In the genomic region with DNA sequence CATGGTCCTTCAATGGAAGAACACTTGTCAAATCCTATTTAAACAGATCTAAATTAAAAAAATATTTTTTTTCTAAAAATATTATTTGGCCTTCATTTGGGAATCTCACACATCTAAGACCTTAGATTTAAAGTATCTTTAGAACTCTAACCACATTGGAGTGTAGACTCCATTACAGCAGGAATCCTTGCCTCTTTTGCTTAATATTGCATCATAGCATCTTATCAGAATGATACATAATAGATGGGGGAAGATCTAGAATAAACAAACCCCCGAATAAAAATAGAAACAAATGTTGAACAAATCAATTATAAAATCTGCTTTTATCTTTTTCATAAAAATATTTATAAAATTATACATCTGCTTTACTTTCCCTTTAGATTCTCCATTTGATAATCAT, we compare ENCODE assay signal across 1 cellular context.
A peak's percentile ranks its signal among the peaks of the same experiment; 100 is the strongest.
TF ChIP-seq lines count a peak whose summit lies in the region.

No MANE protein-coding gene starts in this region.

TF ChIP-seq in K562, 482 proteins besides CTCF, POLR2A, EP300 and RAD21:
- TF ChIP-seq ZKSCAN8 (CRISPR knock-in tag; IDR thresholded peaks at IDR 0.05) = no peak
- TF ChIP-seq SMAD2 (IDR thresholded peaks at IDR 0.05; ENCODE audit: low read depth, low read length) = no peak
- no peak for TF ChIP-seq TAF7 (tag; IDR thresholded peaks at IDR 0.05)
- TF ChIP-seq ZC3H11A (IDR thresholded peaks at IDR 0.05; ENCODE audit: low read depth, low read length) = no peak
- TF ChIP-seq CBX1 (IDR thresholded peaks at IDR 0.05; ENCODE audit: low read depth) = no peak
- TF ChIP-seq, protein P1, sequence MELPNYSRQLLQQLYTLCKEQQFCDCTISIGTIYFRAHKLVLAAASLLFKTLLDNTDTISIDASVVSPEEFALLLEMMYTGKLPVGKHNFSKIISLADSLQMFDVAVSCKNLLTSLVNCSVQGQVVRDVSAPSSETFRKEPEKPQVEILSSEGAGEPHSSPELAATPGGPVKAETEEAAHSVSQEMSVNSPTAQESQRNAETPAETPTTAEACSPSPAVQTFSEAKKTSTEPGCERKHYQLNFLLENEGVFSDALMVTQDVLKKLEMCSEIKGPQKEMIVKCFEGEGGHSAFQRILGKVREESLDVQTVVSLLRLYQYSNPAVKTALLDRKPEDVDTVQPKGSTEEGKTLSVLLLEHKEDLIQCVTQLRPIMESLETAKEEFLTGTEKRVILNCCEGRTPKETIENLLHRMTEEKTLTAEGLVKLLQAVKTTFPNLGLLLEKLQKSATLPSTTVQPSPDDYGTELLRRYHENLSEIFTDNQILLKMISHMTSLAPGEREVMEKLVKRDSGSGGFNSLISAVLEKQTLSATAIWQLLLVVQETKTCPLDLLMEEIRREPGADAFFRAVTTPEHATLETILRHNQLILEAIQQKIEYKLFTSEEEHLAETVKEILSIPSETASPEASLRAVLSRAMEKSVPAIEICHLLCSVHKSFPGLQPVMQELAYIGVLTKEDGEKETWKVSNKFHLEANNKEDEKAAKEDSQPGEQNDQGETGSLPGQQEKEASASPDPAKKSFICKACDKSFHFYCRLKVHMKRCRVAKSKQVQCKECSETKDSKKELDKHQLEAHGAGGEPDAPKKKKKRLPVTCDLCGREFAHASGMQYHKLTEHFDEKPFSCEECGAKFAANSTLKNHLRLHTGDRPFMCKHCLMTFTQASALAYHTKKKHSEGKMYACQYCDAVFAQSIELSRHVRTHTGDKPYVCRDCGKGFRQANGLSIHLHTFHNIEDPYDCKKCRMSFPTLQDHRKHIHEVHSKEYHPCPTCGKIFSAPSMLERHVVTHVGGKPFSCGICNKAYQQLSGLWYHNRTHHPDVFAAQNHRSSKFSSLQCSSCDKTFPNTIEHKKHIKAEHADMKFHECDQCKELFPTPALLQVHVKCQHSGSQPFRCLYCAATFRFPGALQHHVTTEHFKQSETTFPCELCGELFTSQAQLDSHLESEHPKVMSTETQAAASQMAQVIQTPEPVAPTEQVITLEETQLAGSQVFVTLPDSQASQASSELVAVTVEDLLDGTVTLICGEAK (IDR thresholded peaks at IDR 0.05) = no peak
- TF ChIP-seq, protein P1 (CRISPR knock-in tag; IDR thresholded peaks at IDR 0.05) = no peak
- no peak for TF ChIP-seq ZNF316 (IDR thresholded peaks at IDR 0.05)
- no peak for TF ChIP-seq RBM17 (IDR thresholded peaks at IDR 0.05; ENCODE audit: borderline replicate concordance, low read depth, low read length)
- TF ChIP-seq, protein P2, sequence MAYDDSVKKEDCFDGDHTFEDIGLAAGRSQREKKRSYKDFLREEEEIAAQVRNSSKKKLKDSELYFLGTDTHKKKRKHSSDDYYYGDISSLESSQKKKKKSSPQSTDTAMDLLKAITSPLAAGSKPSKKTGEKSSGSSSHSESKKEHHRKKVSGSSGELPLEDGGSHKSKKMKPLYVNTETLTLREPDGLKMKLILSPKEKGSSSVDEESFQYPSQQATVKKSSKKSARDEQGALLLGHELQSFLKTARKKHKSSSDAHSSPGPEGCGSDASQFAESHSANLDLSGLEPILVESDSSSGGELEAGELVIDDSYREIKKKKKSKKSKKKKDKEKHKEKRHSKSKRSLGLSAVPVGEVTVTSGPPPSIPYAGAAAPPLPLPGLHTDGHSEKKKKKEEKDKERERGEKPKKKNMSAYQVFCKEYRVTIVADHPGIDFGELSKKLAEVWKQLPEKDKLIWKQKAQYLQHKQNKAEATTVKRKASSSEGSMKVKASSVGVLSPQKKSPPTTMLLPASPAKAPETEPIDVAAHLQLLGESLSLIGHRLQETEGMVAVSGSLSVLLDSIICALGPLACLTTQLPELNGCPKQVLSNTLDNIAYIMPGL (CRISPR knock-in tag; IDR thresholded peaks at IDR 0.05) = no peak
- TF ChIP-seq SP2 (IDR thresholded peaks at IDR 0.05; ENCODE audit: extremely low read depth, low read depth, low read length, poor library complexity, severe bottlenecking) = no peak
- no peak for TF ChIP-seq SREBF2 (CRISPR knock-in tag; IDR thresholded peaks at IDR 0.05)
- TF ChIP-seq, protein P3, sequence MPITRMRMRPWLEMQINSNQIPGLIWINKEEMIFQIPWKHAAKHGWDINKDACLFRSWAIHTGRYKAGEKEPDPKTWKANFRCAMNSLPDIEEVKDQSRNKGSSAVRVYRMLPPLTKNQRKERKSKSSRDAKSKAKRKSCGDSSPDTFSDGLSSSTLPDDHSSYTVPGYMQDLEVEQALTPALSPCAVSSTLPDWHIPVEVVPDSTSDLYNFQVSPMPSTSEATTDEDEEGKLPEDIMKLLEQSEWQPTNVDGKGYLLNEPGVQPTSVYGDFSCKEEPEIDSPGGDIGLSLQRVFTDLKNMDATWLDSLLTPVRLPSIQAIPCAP (CRISPR knock-in tag; IDR thresholded peaks at IDR 0.05; ENCODE audit: borderline replicate concordance) = no peak
- TF ChIP-seq, protein P4, sequence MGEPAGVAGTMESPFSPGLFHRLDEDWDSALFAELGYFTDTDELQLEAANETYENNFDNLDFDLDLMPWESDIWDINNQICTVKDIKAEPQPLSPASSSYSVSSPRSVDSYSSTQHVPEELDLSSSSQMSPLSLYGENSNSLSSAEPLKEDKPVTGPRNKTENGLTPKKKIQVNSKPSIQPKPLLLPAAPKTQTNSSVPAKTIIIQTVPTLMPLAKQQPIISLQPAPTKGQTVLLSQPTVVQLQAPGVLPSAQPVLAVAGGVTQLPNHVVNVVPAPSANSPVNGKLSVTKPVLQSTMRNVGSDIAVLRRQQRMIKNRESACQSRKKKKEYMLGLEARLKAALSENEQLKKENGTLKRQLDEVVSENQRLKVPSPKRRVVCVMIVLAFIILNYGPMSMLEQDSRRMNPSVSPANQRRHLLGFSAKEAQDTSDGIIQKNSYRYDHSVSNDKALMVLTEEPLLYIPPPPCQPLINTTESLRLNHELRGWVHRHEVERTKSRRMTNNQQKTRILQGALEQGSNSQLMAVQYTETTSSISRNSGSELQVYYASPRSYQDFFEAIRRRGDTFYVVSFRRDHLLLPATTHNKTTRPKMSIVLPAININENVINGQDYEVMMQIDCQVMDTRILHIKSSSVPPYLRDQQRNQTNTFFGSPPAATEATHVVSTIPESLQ (CRISPR knock-in tag; IDR thresholded peaks at IDR 0.05) = no peak
- TF ChIP-seq CEBPG (CRISPR knock-in tag; IDR thresholded peaks at IDR 0.05) = no peak
- peak; percentile 85 to 95 for TF ChIP-seq CEBPG (tag; conservative IDR thresholded peaks at IDR 0.05 in 1 of 2, IDR thresholded peaks at IDR 0.05 in 1 of 2)
- TF ChIP-seq MCM2 (IDR thresholded peaks at IDR 0.05; ENCODE audit: low read depth) = no peak
- peak; percentile 44; the same call in 1 of the 2 replicates for TF ChIP-seq CEBPB (tag; IDR thresholded peaks at IDR 0.05)
- peak; percentile 66 to 84; a peak in 2 of 4 replicates for TF ChIP-seq TRIM24 (IDR thresholded peaks at IDR 0.05)
- TF ChIP-seq CREBBP (IDR thresholded peaks at IDR 0.05; ENCODE audit: low read depth, low read length) = no peak
- no peak for TF ChIP-seq TAF9B (IDR thresholded peaks at IDR 0.05; ENCODE audit: partially characterized antibody)
- TF ChIP-seq, protein P5, sequence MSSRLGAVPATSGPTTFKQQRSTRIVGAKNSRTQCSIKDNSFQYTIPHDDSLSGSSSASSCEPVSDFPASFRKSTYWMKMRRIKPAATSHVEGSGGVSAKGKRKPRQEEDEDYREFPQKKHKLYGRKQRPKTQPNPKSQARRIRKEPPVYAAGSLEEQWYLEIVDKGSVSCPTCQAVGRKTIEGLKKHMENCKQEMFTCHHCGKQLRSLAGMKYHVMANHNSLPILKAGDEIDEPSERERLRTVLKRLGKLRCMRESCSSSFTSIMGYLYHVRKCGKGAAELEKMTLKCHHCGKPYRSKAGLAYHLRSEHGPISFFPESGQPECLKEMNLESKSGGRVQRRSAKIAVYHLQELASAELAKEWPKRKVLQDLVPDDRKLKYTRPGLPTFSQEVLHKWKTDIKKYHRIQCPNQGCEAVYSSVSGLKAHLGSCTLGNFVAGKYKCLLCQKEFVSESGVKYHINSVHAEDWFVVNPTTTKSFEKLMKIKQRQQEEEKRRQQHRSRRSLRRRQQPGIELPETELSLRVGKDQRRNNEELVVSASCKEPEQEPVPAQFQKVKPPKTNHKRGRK (tag; IDR thresholded peaks at IDR 0.05) = no peak
- no peak for TF ChIP-seq ZNF232 (CRISPR knock-in tag; IDR thresholded peaks at IDR 0.05)
- TF ChIP-seq, protein P6, sequence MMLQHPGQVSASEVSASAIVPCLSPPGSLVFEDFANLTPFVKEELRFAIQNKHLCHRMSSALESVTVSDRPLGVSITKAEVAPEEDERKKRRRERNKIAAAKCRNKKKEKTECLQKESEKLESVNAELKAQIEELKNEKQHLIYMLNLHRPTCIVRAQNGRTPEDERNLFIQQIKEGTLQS (IDR thresholded peaks at IDR 0.05) = peak; percentile 79
- TF ChIP-seq, protein P6 (CRISPR knock-in tag; conservative IDR thresholded peaks at IDR 0.05) = no peak
- TF ChIP-seq, protein P7, sequence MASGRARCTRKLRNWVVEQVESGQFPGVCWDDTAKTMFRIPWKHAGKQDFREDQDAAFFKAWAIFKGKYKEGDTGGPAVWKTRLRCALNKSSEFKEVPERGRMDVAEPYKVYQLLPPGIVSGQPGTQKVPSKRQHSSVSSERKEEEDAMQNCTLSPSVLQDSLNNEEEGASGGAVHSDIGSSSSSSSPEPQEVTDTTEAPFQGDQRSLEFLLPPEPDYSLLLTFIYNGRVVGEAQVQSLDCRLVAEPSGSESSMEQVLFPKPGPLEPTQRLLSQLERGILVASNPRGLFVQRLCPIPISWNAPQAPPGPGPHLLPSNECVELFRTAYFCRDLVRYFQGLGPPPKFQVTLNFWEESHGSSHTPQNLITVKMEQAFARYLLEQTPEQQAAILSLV (tag; IDR thresholded peaks at IDR 0.05) = 0 out of 2 replicates have a peak, but pooled peaks have one; percentile 22
- TF ChIP-seq, protein P8, sequence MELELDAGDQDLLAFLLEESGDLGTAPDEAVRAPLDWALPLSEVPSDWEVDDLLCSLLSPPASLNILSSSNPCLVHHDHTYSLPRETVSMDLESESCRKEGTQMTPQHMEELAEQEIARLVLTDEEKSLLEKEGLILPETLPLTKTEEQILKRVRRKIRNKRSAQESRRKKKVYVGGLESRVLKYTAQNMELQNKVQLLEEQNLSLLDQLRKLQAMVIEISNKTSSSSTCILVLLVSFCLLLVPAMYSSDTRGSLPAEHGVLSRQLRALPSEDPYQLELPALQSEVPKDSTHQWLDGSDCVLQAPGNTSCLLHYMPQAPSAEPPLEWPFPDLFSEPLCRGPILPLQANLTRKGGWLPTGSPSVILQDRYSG (tag; conservative IDR thresholded peaks at IDR 0.05; ENCODE audit: low read depth) = no peak
- TF ChIP-seq ETV5 (CRISPR knock-in tag; IDR thresholded peaks at IDR 0.05; ENCODE audit: low read depth) = no peak
- TF ChIP-seq, protein P9, sequence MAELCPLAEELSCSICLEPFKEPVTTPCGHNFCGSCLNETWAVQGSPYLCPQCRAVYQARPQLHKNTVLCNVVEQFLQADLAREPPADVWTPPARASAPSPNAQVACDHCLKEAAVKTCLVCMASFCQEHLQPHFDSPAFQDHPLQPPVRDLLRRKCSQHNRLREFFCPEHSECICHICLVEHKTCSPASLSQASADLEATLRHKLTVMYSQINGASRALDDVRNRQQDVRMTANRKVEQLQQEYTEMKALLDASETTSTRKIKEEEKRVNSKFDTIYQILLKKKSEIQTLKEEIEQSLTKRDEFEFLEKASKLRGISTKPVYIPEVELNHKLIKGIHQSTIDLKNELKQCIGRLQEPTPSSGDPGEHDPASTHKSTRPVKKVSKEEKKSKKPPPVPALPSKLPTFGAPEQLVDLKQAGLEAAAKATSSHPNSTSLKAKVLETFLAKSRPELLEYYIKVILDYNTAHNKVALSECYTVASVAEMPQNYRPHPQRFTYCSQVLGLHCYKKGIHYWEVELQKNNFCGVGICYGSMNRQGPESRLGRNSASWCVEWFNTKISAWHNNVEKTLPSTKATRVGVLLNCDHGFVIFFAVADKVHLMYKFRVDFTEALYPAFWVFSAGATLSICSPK (IDR thresholded peaks at IDR 0.05; ENCODE audit: borderline replicate concordance) = no peak
- TF ChIP-seq BMI1 (IDR thresholded peaks at IDR 0.05; ENCODE audit: low read length) = no peak
- no peak for TF ChIP-seq JUN (IDR thresholded peaks at IDR 0.05; ENCODE audit: borderline replicate concordance, low read depth, low read length)
- no peak for TF ChIP-seq JUN (CRISPR knock-in tag; IDR thresholded peaks at IDR 0.05; ENCODE audit: borderline replicate concordance)
- no peak for TF ChIP-seq KLF16 (IDR thresholded peaks at IDR 0.05)
- no peak for TF ChIP-seq BRCA1 (IDR thresholded peaks at IDR 0.05)
- TF ChIP-seq BRCA1 (CRISPR knock-in tag; IDR thresholded peaks at IDR 0.05) = no peak
- no peak for TF ChIP-seq ZFP1 (CRISPR knock-in tag; IDR thresholded peaks at IDR 0.05)
- TF ChIP-seq ZNF24 (IDR thresholded peaks at IDR 0.05) = no peak
